ENCODE assay signal across 36 cellular contexts in the genomic region with DNA sequence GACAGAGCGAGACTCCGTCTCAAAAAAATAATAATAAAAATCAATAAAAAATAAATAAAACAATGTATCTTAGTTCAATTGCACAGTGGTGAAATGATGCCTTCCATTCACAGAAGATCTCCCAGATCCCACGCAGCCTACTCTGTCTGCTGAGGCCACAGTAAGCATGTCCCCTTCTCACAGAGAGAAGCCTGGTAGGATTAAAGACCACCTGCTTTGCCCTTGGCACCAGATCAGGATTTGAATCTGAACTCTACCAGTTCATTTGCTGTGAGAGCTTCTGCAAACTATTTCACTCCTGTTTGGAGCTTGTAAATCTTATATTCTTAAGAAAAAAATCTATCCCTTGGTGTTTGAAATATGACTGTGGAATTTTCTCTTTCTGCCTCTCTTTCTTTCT.
"Had no signal": no experiment of that assay in that cellular context is flagged by ENCODE, and none has a peak within 500 bp of the region (broad histone marks: within the 10 kb centered on the region; RNA-seq: fewer than 3 reads in every experiment).

No MANE protein-coding gene starts in this region.

- H3K4me1 ChIP-seq: breast epithelium had no signal

- H3K27ac Mint-ChIP-seq: activated B cell treated with CpG ODN at 0.5 μM for 24 hours; activated CD4-positive, alpha-beta memory T cell treated with anti-CD3 and anti-CD28 coated beads for 36 hours; activated naive CD4-positive, alpha-beta T cell treated with anti-CD3 and anti-CD28 coated beads, Interleukin-2, amount 10 ng/mL, durations not matched to agents 7 days and 5 days; activated naive CD8-positive, alpha-beta T cell treated with anti-CD3 and anti-CD28 coated beads, Interleukin-2, amount 10 ng/mL, durations not matched to agents 7 days and 5 days; activated T-helper 1 cell treated with anti-CD3 and anti-CD28 coated beads, Interleukin-12 subunit alpha, Interleukin-12 subunit beta, Interleukin-2, Interleukin-4 antibody, amounts not matched to agents 30 ng/mL and 10 ng/mL and 1 ng/mL, durations not matched to agents 14 hours and 24 hours and 36 hours had no signal

- H3K9me3 ChIP-seq: ascending aorta, breast epithelium had no signal

- H3K27ac ChIP-seq: ascending aorta, breast epithelium, RWPE1, VCaP had no signal

- H3K9me3 Mint-ChIP-seq: activated B cell treated with CpG ODN at 0.5 μM for 24 hours; activated CD4-positive, alpha-beta memory T cell treated with anti-CD3 and anti-CD28 coated beads for 36 hours; activated naive CD4-positive, alpha-beta T cell treated with anti-CD3 and anti-CD28 coated beads, Interleukin-2, amount 10 ng/mL, durations not matched to agents 7 days and 5 days; activated naive CD8-positive, alpha-beta T cell treated with anti-CD3 and anti-CD28 coated beads, Interleukin-2, amount 10 ng/mL, durations not matched to agents 7 days and 5 days; activated T-cell treated with anti-CD3 and anti-CD28 coated beads, Interleukin-2, amount 50 U/mL, for 4 hours; activated T-helper 1 cell treated with anti-CD3 and anti-CD28 coated beads, Interleukin-12 subunit alpha, Interleukin-12 subunit beta, Interleukin-2, Interleukin-4 antibody, amounts not matched to agents 30 ng/mL and 10 ng/mL and 1 ng/mL, durations not matched to agents 14 hours and 24 hours and 36 hours had no signal

- DNase-seq: activated B cell treated with CpG ODN at 0.5 μM for 24 hours; activated CD4-positive, alpha-beta memory T cell treated with anti-CD3 and anti-CD28 coated beads for 36 hours; activated CD4-positive, alpha-beta T cell treated with anti-CD3 and anti-CD28 coated beads for 4 hours; activated CD4-positive, alpha-beta T cell treated with anti-CD3 and anti-CD28 coated beads, Interleukin-2, amount 50 U/mL, for 1 hour; activated CD4-positive, CD25-positive, alpha-beta regulatory T cell treated with anti-CD3 and anti-CD28 coated beads, Interleukin-2, amount 50 U/mL, for 72 hours; activated CD8-positive, alpha-beta memory T cell treated with anti-CD3 and anti-CD28 coated beads, Interleukin-2, amount 50 U/mL, for 4 hours; activated effector memory CD4-positive, alpha-beta T cell treated with Interleukin-2 at 50 U/mL for 16 hours; activated naive CD4-positive, alpha-beta T cell treated with anti-CD3 and anti-CD28 coated beads, Interleukin-2, amount 10 ng/mL, durations not matched to agents 7 days and 5 days; activated naive CD8-positive, alpha-beta T cell treated with anti-CD3 and anti-CD28 coated beads, Interleukin-2, amount 10 ng/mL, durations not matched to agents 7 days and 5 days; activated T-cell treated with anti-CD3 and anti-CD28 coated beads for 4 hours; activated T-cell treated with anti-CD3 and anti-CD28 coated beads, Interleukin-2, amount 50 U/mL, for 4 hours; amygdala; cerebellar nuclear complex; NCI-H1092 treated with DMSO at 0.1 percent for 48 hours; NCI-H1417; NCI-H146; NCI-H187; NCI-H2081; NCI-H2171 treated with DMSO at 0.1 percent for 48 hours; NCI-H2227 treated with DMSO at 0.1 percent for 48 hours; NCI-H446; NCI-H510A treated with DMSO at 0.1 percent for 48 hours; NCI-H526 treated with DMSO at 0.1 percent for 48 hours; NK-92 treated with Interleukin-12 subunit alpha and Interleukin-12 subunit beta, amount 100 ng/mL, for 24 hours; PC-3; SIG-M5; SW 1271; T-helper 1 cell; T-helper 2 cell; T-helper 9 cell had no signal

- H3K27me3 ChIP-seq: ascending aorta, breast epithelium had no signal

- H3K36me3 Mint-ChIP-seq: activated naive CD8-positive, alpha-beta T cell treated with anti-CD3 and anti-CD28 coated beads, Interleukin-2, amount 10 ng/mL, durations not matched to agents 7 days and 5 days had no signal

- H3K4me3 Mint-ChIP-seq: activated CD4-positive, alpha-beta memory T cell treated with anti-CD3 and anti-CD28 coated beads for 36 hours; activated naive CD4-positive, alpha-beta T cell treated with anti-CD3 and anti-CD28 coated beads, Interleukin-2, amount 10 ng/mL, durations not matched to agents 7 days and 5 days; activated naive CD8-positive, alpha-beta T cell treated with anti-CD3 and anti-CD28 coated beads, Interleukin-2, amount 10 ng/mL, durations not matched to agents 7 days and 5 days; activated T-cell treated with anti-CD3 and anti-CD28 coated beads, Interleukin-2, amount 50 U/mL, for 4 hours; activated T-helper 1 cell treated with anti-CD3 and anti-CD28 coated beads, Interleukin-12 subunit alpha, Interleukin-12 subunit beta, Interleukin-2, Interleukin-4 antibody, amounts not matched to agents 30 ng/mL and 10 ng/mL and 1 ng/mL, durations not matched to agents 14 hours and 24 hours and 36 hours had no signal

- H3K36me3 ChIP-seq: ascending aorta, breast epithelium had no signal

- H3K4me3 ChIP-seq: ascending aorta, breast epithelium, K562 had no signal
